Comparison of ENCODE assay signal across 1 cellular context in the genomic region with DNA sequence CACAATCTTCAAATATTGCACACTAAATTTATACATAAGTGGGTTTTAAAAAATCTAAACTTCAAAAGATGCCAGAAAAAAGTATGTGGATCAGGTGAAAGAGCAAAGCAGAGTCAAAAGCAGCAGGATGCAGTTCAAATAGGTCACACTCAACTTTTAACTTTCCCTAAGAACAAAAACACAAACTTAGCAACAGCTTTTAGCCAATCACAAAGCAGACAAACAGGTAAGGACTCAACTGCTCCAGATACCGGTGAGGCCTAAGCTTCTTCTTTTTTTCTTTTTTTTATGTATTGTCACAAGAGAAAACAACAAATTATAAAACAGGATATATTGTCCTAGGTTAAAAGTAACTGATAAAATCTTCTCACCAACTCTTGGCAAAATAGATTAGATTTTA.
TF ChIP-seq lines count a peak whose summit lies in the region.

No MANE protein-coding gene starts in this region.

TF ChIP-seq in H1, 55 proteins besides CTCF, POLR2A, EP300 and RAD21:
- TF ChIP-seq FOSL1 (IDR thresholded peaks at IDR 0.05; ENCODE audit: insufficient read depth, low read depth, low read length) (no peak), SIRT6 (IDR thresholded peaks at IDR 0.05; ENCODE audit: low read length) (no peak), EGR1 (IDR thresholded peaks at IDR 0.05; ENCODE audit: borderline replicate concordance, low read depth, low read length) (no peak), JUND (IDR thresholded peaks at IDR 0.05; ENCODE audit: low read length) (no peak), PHF8 (conservative IDR thresholded peaks at IDR 0.05; ENCODE audit: low read depth, low read length) (no peak), TAF7 (optimal IDR thresholded peaks at IDR 0.05; ENCODE audit: borderline replicate concordance, low read depth, low read length) (no peak), SP2 (IDR thresholded peaks at IDR 0.05; ENCODE audit: low read length) (no peak), KDM5A (IDR thresholded peaks at IDR 0.05; ENCODE audit: low read length) (no peak), CBX8 (IDR thresholded peaks at IDR 0.05; ENCODE audit: borderline replicate concordance, low read depth, low read length) (no peak), EZH2 (IDR thresholded peaks at IDR 0.05; ENCODE audit: low read depth, low read length, severe bottlenecking) (no peak), NANOG (IDR thresholded peaks at IDR 0.05; ENCODE audit: insufficient read depth, low read depth, low read length, poor library complexity, severe bottlenecking) (no peak), BACH1 (IDR thresholded peaks at IDR 0.05; ENCODE audit: low read length) (no peak), JUN (IDR thresholded peaks at IDR 0.05; ENCODE audit: low read depth, low read length) (no peak)
- TF ChIP-seq, protein P1, sequence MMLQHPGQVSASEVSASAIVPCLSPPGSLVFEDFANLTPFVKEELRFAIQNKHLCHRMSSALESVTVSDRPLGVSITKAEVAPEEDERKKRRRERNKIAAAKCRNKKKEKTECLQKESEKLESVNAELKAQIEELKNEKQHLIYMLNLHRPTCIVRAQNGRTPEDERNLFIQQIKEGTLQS (IDR thresholded peaks at IDR 0.05; ENCODE audit: insufficient read depth, low read depth, low read length), result no peak
